ENCODE assay signal across 1 cellular context in the genomic region with DNA sequence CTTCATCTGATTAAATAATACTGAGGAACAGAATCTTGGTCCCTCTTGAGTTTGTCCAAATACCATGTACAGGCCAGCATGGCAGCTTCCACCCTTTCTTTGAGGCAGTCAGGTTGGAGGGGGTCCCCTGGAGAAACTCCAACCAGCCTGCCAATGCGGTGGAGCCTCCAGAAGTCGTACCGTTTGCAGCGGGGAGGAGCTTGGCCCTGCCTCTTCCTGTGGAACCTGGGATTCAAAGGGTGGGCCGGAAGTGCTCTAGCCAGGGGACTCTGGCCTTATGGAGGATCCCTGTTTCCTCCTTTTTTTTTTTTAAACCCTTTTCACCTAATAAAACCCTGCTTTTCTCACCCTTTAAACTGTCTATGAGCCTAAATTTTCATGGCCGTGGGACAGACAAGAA.
TF ChIP-seq lines count a peak whose summit lies in the region.

No MANE protein-coding gene starts in this region.

TF ChIP-seq in H1, 55 proteins besides CTCF, POLR2A, EP300 and RAD21:
- no peak for TF ChIP-seq RXRA (IDR thresholded peaks at IDR 0.05; ENCODE audit: insufficient read depth, low read depth, low read length)
- TF ChIP-seq CREB1 (IDR thresholded peaks at IDR 0.05) = no peak
- TF ChIP-seq, protein P1, sequence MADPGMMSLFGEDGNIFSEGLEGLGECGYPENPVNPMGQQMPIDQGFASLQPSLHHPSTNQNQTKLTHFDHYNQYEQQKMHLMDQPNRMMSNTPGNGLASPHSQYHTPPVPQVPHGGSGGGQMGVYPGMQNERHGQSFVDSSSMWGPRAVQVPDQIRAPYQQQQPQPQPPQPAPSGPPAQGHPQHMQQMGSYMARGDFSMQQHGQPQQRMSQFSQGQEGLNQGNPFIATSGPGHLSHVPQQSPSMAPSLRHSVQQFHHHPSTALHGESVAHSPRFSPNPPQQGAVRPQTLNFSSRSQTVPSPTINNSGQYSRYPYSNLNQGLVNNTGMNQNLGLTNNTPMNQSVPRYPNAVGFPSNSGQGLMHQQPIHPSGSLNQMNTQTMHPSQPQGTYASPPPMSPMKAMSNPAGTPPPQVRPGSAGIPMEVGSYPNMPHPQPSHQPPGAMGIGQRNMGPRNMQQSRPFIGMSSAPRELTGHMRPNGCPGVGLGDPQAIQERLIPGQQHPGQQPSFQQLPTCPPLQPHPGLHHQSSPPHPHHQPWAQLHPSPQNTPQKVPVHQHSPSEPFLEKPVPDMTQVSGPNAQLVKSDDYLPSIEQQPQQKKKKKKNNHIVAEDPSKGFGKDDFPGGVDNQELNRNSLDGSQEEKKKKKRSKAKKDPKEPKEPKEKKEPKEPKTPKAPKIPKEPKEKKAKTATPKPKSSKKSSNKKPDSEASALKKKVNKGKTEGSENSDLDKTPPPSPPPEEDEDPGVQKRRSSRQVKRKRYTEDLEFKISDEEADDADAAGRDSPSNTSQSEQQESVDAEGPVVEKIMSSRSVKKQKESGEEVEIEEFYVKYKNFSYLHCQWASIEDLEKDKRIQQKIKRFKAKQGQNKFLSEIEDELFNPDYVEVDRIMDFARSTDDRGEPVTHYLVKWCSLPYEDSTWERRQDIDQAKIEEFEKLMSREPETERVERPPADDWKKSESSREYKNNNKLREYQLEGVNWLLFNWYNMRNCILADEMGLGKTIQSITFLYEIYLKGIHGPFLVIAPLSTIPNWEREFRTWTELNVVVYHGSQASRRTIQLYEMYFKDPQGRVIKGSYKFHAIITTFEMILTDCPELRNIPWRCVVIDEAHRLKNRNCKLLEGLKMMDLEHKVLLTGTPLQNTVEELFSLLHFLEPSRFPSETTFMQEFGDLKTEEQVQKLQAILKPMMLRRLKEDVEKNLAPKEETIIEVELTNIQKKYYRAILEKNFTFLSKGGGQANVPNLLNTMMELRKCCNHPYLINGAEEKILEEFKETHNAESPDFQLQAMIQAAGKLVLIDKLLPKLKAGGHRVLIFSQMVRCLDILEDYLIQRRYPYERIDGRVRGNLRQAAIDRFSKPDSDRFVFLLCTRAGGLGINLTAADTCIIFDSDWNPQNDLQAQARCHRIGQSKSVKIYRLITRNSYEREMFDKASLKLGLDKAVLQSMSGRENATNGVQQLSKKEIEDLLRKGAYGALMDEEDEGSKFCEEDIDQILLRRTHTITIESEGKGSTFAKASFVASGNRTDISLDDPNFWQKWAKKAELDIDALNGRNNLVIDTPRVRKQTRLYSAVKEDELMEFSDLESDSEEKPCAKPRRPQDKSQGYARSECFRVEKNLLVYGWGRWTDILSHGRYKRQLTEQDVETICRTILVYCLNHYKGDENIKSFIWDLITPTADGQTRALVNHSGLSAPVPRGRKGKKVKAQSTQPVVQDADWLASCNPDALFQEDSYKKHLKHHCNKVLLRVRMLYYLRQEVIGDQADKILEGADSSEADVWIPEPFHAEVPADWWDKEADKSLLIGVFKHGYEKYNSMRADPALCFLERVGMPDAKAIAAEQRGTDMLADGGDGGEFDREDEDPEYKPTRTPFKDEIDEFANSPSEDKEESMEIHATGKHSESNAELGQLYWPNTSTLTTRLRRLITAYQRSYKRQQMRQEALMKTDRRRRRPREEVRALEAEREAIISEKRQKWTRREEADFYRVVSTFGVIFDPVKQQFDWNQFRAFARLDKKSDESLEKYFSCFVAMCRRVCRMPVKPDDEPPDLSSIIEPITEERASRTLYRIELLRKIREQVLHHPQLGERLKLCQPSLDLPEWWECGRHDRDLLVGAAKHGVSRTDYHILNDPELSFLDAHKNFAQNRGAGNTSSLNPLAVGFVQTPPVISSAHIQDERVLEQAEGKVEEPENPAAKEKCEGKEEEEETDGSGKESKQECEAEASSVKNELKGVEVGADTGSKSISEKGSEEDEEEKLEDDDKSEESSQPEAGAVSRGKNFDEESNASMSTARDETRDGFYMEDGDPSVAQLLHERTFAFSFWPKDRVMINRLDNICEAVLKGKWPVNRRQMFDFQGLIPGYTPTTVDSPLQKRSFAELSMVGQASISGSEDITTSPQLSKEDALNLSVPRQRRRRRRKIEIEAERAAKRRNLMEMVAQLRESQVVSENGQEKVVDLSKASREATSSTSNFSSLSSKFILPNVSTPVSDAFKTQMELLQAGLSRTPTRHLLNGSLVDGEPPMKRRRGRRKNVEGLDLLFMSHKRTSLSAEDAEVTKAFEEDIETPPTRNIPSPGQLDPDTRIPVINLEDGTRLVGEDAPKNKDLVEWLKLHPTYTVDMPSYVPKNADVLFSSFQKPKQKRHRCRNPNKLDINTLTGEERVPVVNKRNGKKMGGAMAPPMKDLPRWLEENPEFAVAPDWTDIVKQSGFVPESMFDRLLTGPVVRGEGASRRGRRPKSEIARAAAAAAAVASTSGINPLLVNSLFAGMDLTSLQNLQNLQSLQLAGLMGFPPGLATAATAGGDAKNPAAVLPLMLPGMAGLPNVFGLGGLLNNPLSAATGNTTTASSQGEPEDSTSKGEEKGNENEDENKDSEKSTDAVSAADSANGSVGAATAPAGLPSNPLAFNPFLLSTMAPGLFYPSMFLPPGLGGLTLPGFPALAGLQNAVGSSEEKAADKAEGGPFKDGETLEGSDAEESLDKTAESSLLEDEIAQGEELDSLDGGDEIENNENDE (IDR thresholded peaks at IDR 0.05; ENCODE audit: insufficient replicate concordance, low read length) = no peak
- TF ChIP-seq CEBPB (IDR thresholded peaks at IDR 0.05; ENCODE audit: low read depth, low read length) = no peak
- TF ChIP-seq TEAD4 (IDR thresholded peaks at IDR 0.05; ENCODE audit: low read depth, low read length) = no peak
- no peak for TF ChIP-seq KDM5A (IDR thresholded peaks at IDR 0.05; ENCODE audit: low read length)
- TF ChIP-seq CBX5 (IDR thresholded peaks at IDR 0.05; ENCODE audit: low read depth, low read length) = no peak
- TF ChIP-seq YY1 (IDR thresholded peaks at IDR 0.05; ENCODE audit: low read depth, low read length) = no peak
- TF ChIP-seq SIRT6 (IDR thresholded peaks at IDR 0.05; ENCODE audit: low read length) = no peak
- no peak for TF ChIP-seq MAFK (IDR thresholded peaks at IDR 0.05; ENCODE audit: low read depth, low read length)
- no peak for TF ChIP-seq BRCA1 (IDR thresholded peaks at IDR 0.05; ENCODE audit: low read depth, low read length)
- TF ChIP-seq, protein P2, sequence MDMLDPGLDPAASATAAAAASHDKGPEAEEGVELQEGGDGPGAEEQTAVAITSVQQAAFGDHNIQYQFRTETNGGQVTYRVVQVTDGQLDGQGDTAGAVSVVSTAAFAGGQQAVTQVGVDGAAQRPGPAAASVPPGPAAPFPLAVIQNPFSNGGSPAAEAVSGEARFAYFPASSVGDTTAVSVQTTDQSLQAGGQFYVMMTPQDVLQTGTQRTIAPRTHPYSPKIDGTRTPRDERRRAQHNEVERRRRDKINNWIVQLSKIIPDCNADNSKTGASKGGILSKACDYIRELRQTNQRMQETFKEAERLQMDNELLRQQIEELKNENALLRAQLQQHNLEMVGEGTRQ (IDR thresholded peaks at IDR 0.05; ENCODE audit: low read length) = no peak
- no peak for TF ChIP-seq FOSL1 (IDR thresholded peaks at IDR 0.05; ENCODE audit: insufficient read depth, low read depth, low read length)
- TF ChIP-seq ZNF274 (IDR thresholded peaks at IDR 0.05; ENCODE audit: borderline replicate concordance, extremely low read depth, low read length) = no peak
- TF ChIP-seq PHF8 (conservative IDR thresholded peaks at IDR 0.05; ENCODE audit: low read depth, low read length) = no peak
- TF ChIP-seq SP2 (IDR thresholded peaks at IDR 0.05; ENCODE audit: low read length) = no peak
